In the genomic region with DNA sequence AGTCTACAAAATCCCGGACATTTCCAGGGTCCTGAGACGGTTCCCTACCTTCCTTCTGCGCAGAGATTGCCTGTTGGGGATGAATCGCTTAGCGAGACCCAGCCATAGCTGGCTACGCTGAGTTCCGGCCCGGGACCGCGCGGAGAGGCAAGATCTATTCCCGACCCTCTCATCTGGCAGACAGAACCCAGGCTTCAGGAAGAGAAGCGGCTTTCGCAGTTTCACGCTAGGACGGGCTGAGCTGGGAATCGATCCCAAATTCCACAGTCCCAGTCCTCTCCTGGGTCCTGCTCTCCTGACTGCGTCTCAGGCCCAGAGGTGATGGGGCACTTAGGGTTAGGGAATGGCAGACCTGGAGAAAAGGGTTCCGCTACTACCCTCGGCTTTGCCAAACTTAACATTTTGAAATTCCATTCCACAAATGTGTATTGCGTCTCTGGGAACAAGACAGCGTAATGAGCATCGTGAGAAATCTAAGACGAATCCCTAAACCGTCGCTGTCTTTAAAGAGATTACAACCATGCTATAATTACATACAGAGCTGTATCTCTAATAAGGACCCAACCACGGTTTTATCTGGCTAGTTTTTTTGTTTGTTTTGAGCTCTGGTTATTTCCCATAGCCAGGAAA, we compare ENCODE assay signal across 8 cellular contexts. TPM values are rescaled to one million over a fixed set of nuclear protein-coding genes. Genes with fewer than 3 reads are reported as not detected.
DNase-seq lines count a peak whose midpoint lies in the region; ATAC-seq and TF ChIP-seq lines count a peak whose summit lies in the region.

No MANE protein-coding gene starts in this region.

- CTCF ChIA-PET in BJ (lab: Yijun Ruan, JAX) (interaction anchor here (2.0 kb wide), 1 partner anchor 9 kb away, joined by 6 read pairs; no protein-coding TSS in a partner anchor), Panc1 (lab: Charles Lee) (no interaction called here)

- ATAC-seq in Panc1 (peak; percentile 50), HG02840 (IDR thresholded peaks at IDR 0.05; ENCODE audit: low FRiP score, unreplicated experiment) (no peak), HG03439 (IDR thresholded peaks at IDR 0.05; ENCODE audit: unreplicated experiment) (no peak)

- POLR2A ChIA-PET in BJ (lab: Charles Lee), result no interaction called here
- POLR2A ChIA-PET in Panc1 (lab: Charles Lee), result no interaction called here

- in situ Hi-C loops in Panc1 (cut with HindIII; ENCODE audit: low pct_unique_long_range_greater_than_20kb, low sequenced_read_pairs), result no loop called here

- peaks cover 18% of the 10 kb centered on the region for H3K4me1 ChIP-seq in Panc1 (ENCODE audit: control insufficient read depth, insufficient read depth, low read length)

- peak overlapping the region; percentile 83 for H3K27ac ChIP-seq in Panc1 (ENCODE audit: low read length)

- H3K36me3 ChIP-seq in BJ (ENCODE audit: control insufficient read depth, insufficient read depth, low read length) (peaks cover 3% of the 10 kb centered on the region; the same call in 1 of the 2 replicates), Panc1 (ENCODE audit: control insufficient read depth, insufficient read depth, low read length) (peaks cover 8% of the 10 kb centered on the region; the same call in 1 of the 2 replicates)

- DNase-seq in BJ (ENCODE audit: low read depth) (no peak), Panc1 (ENCODE audit: low read depth, low spot score) (no peak), erythroblast (lab: John Stamatoyannopoulos, UW) (peak; percentile 24 to 35), myocyte (ENCODE audit: low read depth) (peak; percentile 35), NOMO-1 (lab: John Stamatoyannopoulos, UW; ENCODE audit: unreplicated experiment in 2 of 2) (no peak)
- DNase-seq in activated CD4-positive, CD25-positive, alpha-beta regulatory T cell treated with anti-CD3 and anti-CD28 coated beads, Interleukin-2, amount 50 U/mL, for 72 hours, result no peak

- TF ChIP-seq POLR2A in erythroblast (IDR thresholded peaks at IDR 0.05; ENCODE audit: low read length), result no peak

- intact Hi-C loops in Panc1 (cut with micrococcal nuclease; ENCODE audit: unreplicated experiment), result loop anchor here (10.0 kb wide), 1 partner anchor 57 kb away; no protein-coding TSS in a partner anchor

- H3K9me3 ChIP-seq in Panc1 (ENCODE audit: control insufficient read depth, insufficient read depth, low read depth, low read length), result no peaks in the 10 kb centered on the region

- H3K4me3 ChIP-seq in BJ (ENCODE audit: low read depth, low read length), result peak overlapping the region; percentile 56
- peak overlapping the region; percentile 60 to 72 for H3K4me3 ChIP-seq in Panc1 (ENCODE audit: low read depth in 2 of 2, low read length in 2 of 2)

- no TSS peak for BruUV-seq in Panc1 (replicated peaks; lab: Mats Ljungman, UMichigan)

- H3K27me3 ChIP-seq in BJ (ENCODE audit: control insufficient read depth, insufficient read depth, low read length) (no peaks in the 10 kb centered on the region), Panc1 (ENCODE audit: control insufficient read depth, insufficient read depth, low read length) (no peaks in the 10 kb centered on the region)

- TF ChIP-seq CTCF in BJ (IDR thresholded peaks at IDR 0.05; ENCODE audit: insufficient read depth, low read depth, low read length) (no peak), Panc1 (IDR thresholded peaks at IDR 0.05) (no peak)

RNA-seq across cellular contexts. Expression of a gene that starts 2.8 kb away (rescaled TPM):
- polyA plus RNA-seq in BJ (2011; rRNA removed), result 9.1 and 11.0 TPM in 2 replicates
- 9.9 and 13.7 TPM in 2 replicates for polyA minus RNA-seq in BJ (2011; rRNA and poly(A)+ RNA removed)
- 15.0 TPM for total RNA-seq in Panc1 (2021; ENCODE audit: unreplicated experiment)
- polyA plus RNA-seq in Panc1 (2012; ENCODE audit: insufficient read length), result 11.3 TPM
- total RNA-seq in myocyte, result 21.7 and 36.7 TPM in 2 replicates
- 29.3 TPM for polyA plus RNA-seq in myocyte (2012)

RNA-seq across cellular contexts. Expression of a gene that starts 10.8 kb away (rescaled TPM):
- polyA plus RNA-seq in BJ (2011; rRNA removed), result 81.8 and 112 TPM in 2 replicates
- polyA minus RNA-seq in BJ (2011; rRNA and poly(A)+ RNA removed), result 72.4 and 85.0 TPM in 2 replicates
- total RNA-seq in Panc1 (2021; ENCODE audit: unreplicated experiment) (57.1 TPM), myocyte (65.0 and 68.7 TPM in 2 replicates)
- polyA plus RNA-seq in Panc1 (2012; ENCODE audit: insufficient read length), result 59.5 TPM
- 31.2 TPM for polyA plus RNA-seq in myocyte (2012)

Comparison
In these comparisons a context has a peak if more than half of its experiments do, and no peak if none do; other contexts are left out.
1. DNase-seq: peak in erythroblast (2 of 2) and myocyte (single experiment); none in BJ (single experiment), Panc1 (single experiment), activated CD4-positive, CD25-positive, alpha-beta regulatory T cell treated with anti-CD3 and anti-CD28 coated beads, Interleukin-2, amount 50 U/mL, for 72 hours (single experiment) and NOMO-1 (0 of 2).